Comparison of ENCODE assay signal across 8 cellular contexts in genomic region chr7:877312-878232, GRCh38. TPM values are rescaled to one million over a fixed set of nuclear protein-coding genes. Genes with fewer than 3 reads are reported as not detected.
DNase-seq lines count a peak whose midpoint lies in the region; ATAC-seq and TF ChIP-seq lines count a peak whose summit lies in the region.

No MANE protein-coding gene starts in this region.

- H3K9me3 ChIP-seq in PC-9 (ENCODE audit: insufficient read depth, low read depth) (no peaks in the 10 kb centered on the region), neutrophil (no peaks in the 10 kb centered on the region)

- H2AFZ ChIP-seq in PC-9: 0 out of 2 replicates have a peak overlapping the region, but pooled peaks have one; percentile 58

- DNase-seq in NCI-H1105 treated with DMSO at 0.1 percent for 48 hours (lab: John Stamatoyannopoulos, UW) (peak; percentile 4), NCI-H1105 (lab: John Stamatoyannopoulos, UW) (no peak), PC-9 (peak; percentile 54 to 74), epithelial cell of esophagus (ENCODE audit: low read depth) (peak; percentile 18), nucleus accumbens (lab: John Stamatoyannopoulos, UW) (no peak)

- BruUV-seq in PC-9 (replicated peaks; lab: Mats Ljungman, UMichigan): no TSS peak

- H3K4me2 ChIP-seq in PC-9: peak overlapping the region; percentile 95

- H3K79me2 ChIP-seq in PC-9 (ENCODE audit: low read depth): peaks cover 55% of the 10 kb centered on the region

- H3K27ac ChIP-seq in PC-9: peak overlapping the region; percentile 40
- H3K27ac ChIP-seq in neutrophil: peak overlapping the region; percentile 90

- H3K36me3 ChIP-seq in PC-9 (ENCODE audit: low read depth) (peaks cover 25% of the 10 kb centered on the region), neutrophil (peaks cover 4% of the 10 kb centered on the region)

- H3K4me1 ChIP-seq in PC-9 (replicated peaks; ENCODE audit: insufficient read depth): peaks cover 20% of the 10 kb centered on the region
- H3K4me1 ChIP-seq in neutrophil (ENCODE audit: control insufficient read depth in 1 of 2, insufficient read depth in 1 of 2, low read depth in 1 of 2, low read length in 1 of 2): peaks cover 17 to 21% of the 10 kb centered on the region in 2 experiments

- POLR2A ChIA-PET in PC-9 (lab: Charles Lee; ENCODE audit: unreplicated experiment): interaction anchor here (0.6 kb wide), 1 partner anchor 556 kb away, joined by 3 read pairs; no protein-coding TSS in a partner anchor

- peaks cover 45% of the 10 kb centered on the region for H4K20me1 ChIP-seq in PC-9 (ENCODE audit: insufficient read depth)

- no peaks in the 10 kb centered on the region for H3K9me2 ChIP-seq in PC-9 (ENCODE audit: insufficient read depth)

- CTCF ChIA-PET in PC-9 (lab: Charles Lee): interaction anchor here (0.6 kb wide), 1 partner anchor 76 kb away, joined by 5 read pairs; no protein-coding TSS in a partner anchor

- peaks cover 31% of the 10 kb centered on the region for H3F3A ChIP-seq in PC-9 (ENCODE audit: insufficient read depth, low read depth)

- no peak for TF ChIP-seq CTCF in PC-9 (conservative IDR thresholded peaks at IDR 0.05)
- TF ChIP-seq CTCF in epithelial cell of esophagus (IDR thresholded peaks at IDR 0.05; ENCODE audit: insufficient read depth, low read depth, low read length, missing control alignments): no peak
- no peak for TF ChIP-seq CTCF in neutrophil (IDR thresholded peaks at IDR 0.05)

- no peaks in the 10 kb centered on the region for H3K27me3 ChIP-seq in PC-9 (ENCODE audit: insufficient read depth, low read depth)
- H3K27me3 ChIP-seq in neutrophil: no peaks in the 10 kb centered on the region

- peak overlapping the region; percentile 67 for H3K4me3 ChIP-seq in PC-9
- peak overlapping the region; percentile 76 for H3K4me3 ChIP-seq in epithelial cell of esophagus (ENCODE audit: low read length)
- peak overlapping the region; percentile 71 to 88 for H3K4me3 ChIP-seq in neutrophil (ENCODE audit: low read depth in 1 of 2, low read length in 1 of 2)

- intact Hi-C loops in PC-9 (cut with micrococcal nuclease; ENCODE audit: unreplicated experiment): loop anchor here (1.0 to 5.0 kb wide), 5 partner anchors 23 to 299 kb away; no protein-coding TSS in a partner anchor

- ATAC-seq in HG03442 (IDR thresholded peaks at IDR 0.05; ENCODE audit: unreplicated experiment) (no peak), GM18520 (IDR thresholded peaks at IDR 0.05; ENCODE audit: unreplicated experiment) (no peak)

RNA-seq across cellular contexts. Expression of gene GET4, which starts 1.2 kb away (rescaled TPM):
- 120 and 166 TPM in 2 replicates for total RNA-seq in PC-9 (2021)

RNA-seq across cellular contexts. Expression of gene SUN1, which starts 45.3 kb away (rescaled TPM):
- total RNA-seq in PC-9 (2021): 245 and 272 TPM in 2 replicates

Comparison
In these comparisons a context has a peak if more than half of its experiments do, and no peak if none do; other contexts are left out.
1. DNase-seq: peak in NCI-H1105 treated with DMSO at 0.1 percent for 48 hours (single experiment), PC-9 (2 of 2) and epithelial cell of esophagus (single experiment); none in NCI-H1105 (single experiment) and nucleus accumbens (0 of 56).
2. Peak in every context shown above with its lines, with median percentiles within 50 percentile points of each other: H3K4me3 ChIP-seq.